In genomic region chr16:29182919-29183868, GRCh38 we compare ENCODE assay signal across 7 cellular contexts.
DNase-seq lines count a peak whose midpoint lies in the region; ATAC-seq, FAIRE-seq and TF ChIP-seq lines count a peak whose summit lies in the region.
"Not testable (repeated sequence)": the region's sequence is repeated elsewhere in the genome, so short reads cannot be mapped to it uniquely, and the experiment has no call there.

No MANE protein-coding gene starts in this region.

- CTCF ChIA-PET in HEK293 (lab: Yijun Ruan, JAX); MCF 10A (lab: Yijun Ruan, JAX); HepG2 (lab: Yijun Ruan, JAX; ENCODE audit: low intra/inter-chr PET ratio, low total read pairs): not testable (repeated sequence)

- peak overlapping the region; percentile 44 for H3K27ac Mint-ChIP-seq in MCF 10A (ENCODE audit: low read depth, unreplicated experiment)
- peak overlapping the region; percentile 52 for H3K27ac Mint-ChIP-seq in glutamatergic neuron (ENCODE audit: unreplicated experiment)

- not testable (repeated sequence) for H3K79me2 ChIP-seq in HepG2 (ENCODE audit: insufficient read depth, low read length)

- not testable (repeated sequence) for H3K36me3 Mint-ChIP-seq in MCF 10A (ENCODE audit: insufficient read depth, unreplicated experiment); glutamatergic neuron (ENCODE audit: unreplicated experiment)

- H3K36me3 ChIP-seq in HEK293 (ENCODE audit: control insufficient read depth in 2 of 2, insufficient read depth in 1 of 2, low read length in 2 of 2); left ventricle myocardium inferior; HepG2 (replicated peaks in 1 of 2; ENCODE audit: control insufficient read depth in 1 of 2, insufficient read depth in 2 of 2, low read length in 2 of 2): not testable (repeated sequence)
- H3K36me3 ChIP-seq in spleen: peaks cover 0 to 21% (median 0%) of the 10 kb centered on the region in 6 donors

- TF ChIP-seq CTCF in HEK293 (tag by site-specific recombination; IDR thresholded peaks at IDR 0.05); MCF 10A (IDR thresholded peaks at IDR 0.05; ENCODE audit: unreplicated experiment); glutamatergic neuron (IDR thresholded peaks at IDR 0.05; ENCODE audit: partially characterized antibody, unreplicated experiment); left ventricle myocardium inferior (IDR thresholded peaks at IDR 0.05; ENCODE audit: borderline replicate concordance); HepG2 (CRISPR knock-in tag; IDR thresholded peaks at IDR 0.05); omental fat pad (IDR thresholded peaks at IDR 0.05); spleen (IDR thresholded peaks at IDR 0.05 in 8 of 11, conservative IDR thresholded peaks at IDR 0.05 in 3 of 11): not testable (repeated sequence)

- not testable (repeated sequence) for H3K4me1 Mint-ChIP-seq in MCF 10A (ENCODE audit: insufficient read depth, unreplicated experiment)
- peaks cover 13% of the 10 kb centered on the region for H3K4me1 Mint-ChIP-seq in glutamatergic neuron (ENCODE audit: low read depth, unreplicated experiment)

- not testable (repeated sequence) for H4K20me1 ChIP-seq in HepG2 (ENCODE audit: insufficient read depth, low read length)

- WGBS in HepG2 (ENCODE audit: low lambda C conversion rate): 79% methylated on average over 21 of the region's 27 CpGs
- 94 to 97% (median 95%) methylated on average over 19 to 27 of the region's 27 CpGs for WGBS in spleen, 5 donors

- peak overlapping the region; percentile 65; the same call in 1 of the 2 replicates for H3K4me2 ChIP-seq in HepG2 (ENCODE audit: low read depth, low read length)

- DNase-seq in MCF 10A (ENCODE audit: unreplicated experiment); glutamatergic neuron; HepG2 (ENCODE audit: low spot score): not testable (repeated sequence)
- peak; percentile 63 for DNase-seq in left ventricle myocardium inferior
- DNase-seq in omental fat pad (ENCODE audit: low spot score): peak; percentile 20
- DNase-seq in spleen: peak; percentile 62

- not testable (repeated sequence) for TF ChIP-seq EP300 in HepG2 (IDR thresholded peaks at IDR 0.05; ENCODE audit: low read depth in 2 of 2, low read length in 2 of 2); HepG2 (CRISPR knock-in tag; IDR thresholded peaks at IDR 0.05; ENCODE audit: borderline replicate concordance)

- H3K9ac ChIP-seq in HepG2 (ENCODE audit: insufficient read depth, low read depth, low read length): not testable (repeated sequence)

- intact Hi-C loops in MCF 10A (cut with micrococcal nuclease); left ventricle myocardium inferior (cut with micrococcal nuclease); HepG2 (cut with micrococcal nuclease; ENCODE audit: unreplicated experiment); spleen (cut with DNase I; ENCODE audit: low total_unique reads): not testable (repeated sequence)

- H3K27me3 ChIP-seq in left ventricle myocardium inferior (ENCODE audit: low read depth); HepG2 (ENCODE audit: control insufficient read depth in 1 of 2, insufficient read depth in 2 of 2, low read length in 2 of 2); spleen (replicated peaks in 1 of 7): not testable (repeated sequence)

- TF ChIP-seq RAD21 in HepG2 (CRISPR knock-in tag; IDR thresholded peaks at IDR 0.05): not testable (repeated sequence)

- not testable (repeated sequence) for ATAC-seq in HepG2; omental fat pad (ENCODE audit: low FRiP score)

- POLR2A ChIA-PET in HEK293 (lab: Yijun Ruan, JAX); HepG2 (lab: Yijun Ruan, JAX): not testable (repeated sequence)
- POLR2A ChIA-PET in MCF 10A (lab: Yijun Ruan, JAX): interaction anchor here (0.6 kb wide), 1 partner anchor 38 kb away, joined by 3 read pairs; no protein-coding TSS in a partner anchor

- not testable (repeated sequence) for H3K4me3 ChIP-seq in HEK293 (ENCODE audit: low read depth, low read length); left ventricle myocardium inferior; HepG2 (replicated peaks in 1 of 3; ENCODE audit: insufficient read depth in 1 of 3, low read depth in 2 of 3, low read length in 3 of 3); spleen

- H3K27ac ChIP-seq in HEK293 (ENCODE audit: extremely low read depth, low read depth, low read length); HepG2 (ENCODE audit: extremely low read length, insufficient read depth, low read length); spleen: not testable (repeated sequence)
- peak overlapping the region; percentile 97 for H3K27ac ChIP-seq in left ventricle myocardium inferior (replicated peaks)

- not testable (repeated sequence) for H3K9me3 ChIP-seq in HEK293 (ENCODE audit: control insufficient read depth, insufficient read depth, low read depth, low read length); left ventricle myocardium inferior (replicated peaks); HepG2 (ENCODE audit: low read length); spleen

- not testable (repeated sequence) for BruUV-seq in MCF 10A (replicated peaks; lab: Mats Ljungman, UMichigan); HepG2 (replicated peaks; lab: Mats Ljungman, UMichigan)

- not testable (repeated sequence) for FAIRE-seq in HepG2 (lab: Jason Lieb, UNC)

- not testable (repeated sequence) for H3K27me3 Mint-ChIP-seq in MCF 10A (ENCODE audit: insufficient read depth, unreplicated experiment); glutamatergic neuron (ENCODE audit: unreplicated experiment)

- in situ Hi-C loops in HepG2 (cut with HindIII; ENCODE audit: extremely low pct_ligation_motif_present, low pct_unique_long_range_greater_than_20kb): not testable (repeated sequence)

- H3K9me3 Mint-ChIP-seq in MCF 10A (ENCODE audit: unreplicated experiment); glutamatergic neuron (ENCODE audit: unreplicated experiment): not testable (repeated sequence)

- H3K4me3 Mint-ChIP-seq in MCF 10A (ENCODE audit: unreplicated experiment); glutamatergic neuron (ENCODE audit: unreplicated experiment): not testable (repeated sequence)

- H3K4me1 ChIP-seq in HEK293 (ENCODE audit: control insufficient read depth, insufficient read depth, low read length): not testable (repeated sequence)
- H3K4me1 ChIP-seq in left ventricle myocardium inferior: peaks cover 64% of the 10 kb centered on the region
- peaks cover 63% of the 10 kb centered on the region for H3K4me1 ChIP-seq in HepG2 (ENCODE audit: insufficient read depth, low read length)
- peaks cover 0 to 30% (median 0%) of the 10 kb centered on the region in 6 donors for H3K4me1 ChIP-seq in spleen

- TF ChIP-seq POLR2A in HepG2 (IDR thresholded peaks at IDR 0.05; ENCODE audit: insufficient read depth in 1 of 2, low read depth in 2 of 2, low read length in 2 of 2); spleen (IDR thresholded peaks at IDR 0.05): not testable (repeated sequence)

- not testable (repeated sequence) for H2AFZ ChIP-seq in HepG2 (ENCODE audit: low read length)

TF ChIP-seq in HEK293, 187 proteins besides CTCF, POLR2A, EP300 and RAD21:
- peak; percentile 83 for TF ChIP-seq ZFP3 (tag by site-specific recombination; IDR thresholded peaks at IDR 0.05; ENCODE audit: low read depth)
